In the genomic region with DNA sequence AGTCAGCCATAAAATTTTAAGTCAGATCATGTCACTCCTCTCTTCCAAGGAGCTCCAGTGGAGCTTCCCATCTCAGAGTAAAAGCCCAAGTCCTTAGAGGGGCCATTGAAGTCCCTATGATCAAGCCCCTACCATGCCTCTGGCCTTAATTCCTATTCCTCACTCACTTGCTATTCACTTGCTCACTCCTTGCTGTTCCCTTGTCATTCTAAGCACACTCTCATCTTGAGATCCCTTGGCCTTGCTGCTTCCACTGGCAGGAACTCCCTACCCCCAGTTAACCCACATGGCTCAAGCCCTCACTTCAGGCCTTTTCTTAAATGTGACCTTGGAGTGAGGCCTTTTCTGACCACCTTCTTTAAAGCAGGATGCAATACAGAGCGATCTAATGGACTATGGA, we compare ENCODE assay signal across 23 cellular contexts.
"Had no signal": no experiment of that assay in that cellular context is flagged by ENCODE, and none has a peak within 500 bp of the region (broad histone marks: within the 10 kb centered on the region; RNA-seq: fewer than 3 reads in every experiment).

No MANE protein-coding gene starts in this region.

- H3K4me1 Mint-ChIP-seq: endodermal cell; memory B cell; natural killer cell; stimulated activated memory B cell treated with anti-CD40 and anti-IgM and Interleukin-4, amounts not matched to agents 10 μg/mL and 1 μg/mL and 100 μg/mL, for 72 hours had no signal

- H3K4me3 ChIP-seq: gastrocnemius medialis, lung, psoas muscle, sigmoid colon, testis, tibial artery, upper lobe of left lung had no signal

- H3K27ac Mint-ChIP-seq: endodermal cell; memory B cell; natural killer cell; stimulated activated memory B cell treated with anti-CD40 and anti-IgM and Interleukin-4, amounts not matched to agents 10 μg/mL and 1 μg/mL and 100 μg/mL, for 72 hours had no signal

- DNase-seq: effector CD8-positive, alpha-beta T cell; endodermal cell; foreskin fibroblast; gastrocnemius medialis; head of caudate nucleus; kidney; natural killer cell; posterior cingulate gyrus; psoas muscle; right cardiac atrium; sigmoid colon; stimulated activated CD4-positive, alpha-beta T cell treated with anti-CD3 and anti-CD28 coated beads, Interleukin-4, amount 100 ng/mL, for 4 hours; stimulated activated naive CD8-positive, alpha-beta T cell treated with anti-CD3 and anti-CD28 coated beads, Interleukin-15, Interleukin-2, amounts not matched to agents 100 U/mL and 50 U/mL, for 24 hours; substantia nigra; testis; tibial artery; upper lobe of left lung had no signal

- H3K4me3 Mint-ChIP-seq: endodermal cell; memory B cell; natural killer cell; stimulated activated memory B cell treated with anti-CD40 and anti-IgM and Interleukin-4, amounts not matched to agents 10 μg/mL and 1 μg/mL and 100 μg/mL, for 72 hours had no signal

- H3K36me3 ChIP-seq: gastrocnemius medialis, sigmoid colon, tibial artery, upper lobe of left lung had no signal

- H3K27me3 ChIP-seq: gastrocnemius medialis, sigmoid colon, testis, tibial artery, upper lobe of left lung had no signal

- H3K9me3 ChIP-seq: gastrocnemius medialis, psoas muscle, sigmoid colon, testis, tibial artery, upper lobe of left lung had no signal

- ATAC-seq: esophagus mucosa; gastrocnemius medialis; left lobe of liver; natural killer cell; psoas muscle; right cardiac atrium; stimulated activated memory B cell treated with anti-CD40 and anti-IgM and Interleukin-4, amounts not matched to agents 10 μg/mL and 1 μg/mL and 100 μg/mL, for 72 hours; stimulated activated naive CD8-positive, alpha-beta T cell treated with anti-CD3 and anti-CD28 coated beads, Interleukin-15, Interleukin-2, amounts not matched to agents 100 U/mL and 50 U/mL, for 24 hours had no signal

- H3K9me3 Mint-ChIP-seq: memory B cell; natural killer cell; stimulated activated memory B cell treated with anti-CD40 and anti-IgM and Interleukin-4, amounts not matched to agents 10 μg/mL and 1 μg/mL and 100 μg/mL, for 72 hours had no signal

- H3K27ac ChIP-seq: epithelial cell of prostate, gastrocnemius medialis, psoas muscle, sigmoid colon, testis, tibial artery, upper lobe of left lung had no signal

- H3K27me3 Mint-ChIP-seq: memory B cell; stimulated activated memory B cell treated with anti-CD40 and anti-IgM and Interleukin-4, amounts not matched to agents 10 μg/mL and 1 μg/mL and 100 μg/mL, for 72 hours had no signal

- H3K36me3 Mint-ChIP-seq: memory B cell; natural killer cell; stimulated activated memory B cell treated with anti-CD40 and anti-IgM and Interleukin-4, amounts not matched to agents 10 μg/mL and 1 μg/mL and 100 μg/mL, for 72 hours had no signal

- H3K4me1 ChIP-seq: gastrocnemius medialis, psoas muscle, sigmoid colon, testis had no signal
